Comparison of ENCODE assay signal across 1 cellular context in genomic region chr9:78273761-78274160, GRCh38.
TF ChIP-seq lines count a peak whose summit lies in the region.

No MANE protein-coding gene starts in this region.

TF ChIP-seq in WTC11, 78 proteins besides CTCF, POLR2A, EP300 and RAD21 (continued from another document):
- no peak for TF ChIP-seq USF2 (CRISPR knock-in tag; IDR thresholded peaks at IDR 0.05)
